ENCODE assay signal across 26 cellular contexts in the genomic region with DNA sequence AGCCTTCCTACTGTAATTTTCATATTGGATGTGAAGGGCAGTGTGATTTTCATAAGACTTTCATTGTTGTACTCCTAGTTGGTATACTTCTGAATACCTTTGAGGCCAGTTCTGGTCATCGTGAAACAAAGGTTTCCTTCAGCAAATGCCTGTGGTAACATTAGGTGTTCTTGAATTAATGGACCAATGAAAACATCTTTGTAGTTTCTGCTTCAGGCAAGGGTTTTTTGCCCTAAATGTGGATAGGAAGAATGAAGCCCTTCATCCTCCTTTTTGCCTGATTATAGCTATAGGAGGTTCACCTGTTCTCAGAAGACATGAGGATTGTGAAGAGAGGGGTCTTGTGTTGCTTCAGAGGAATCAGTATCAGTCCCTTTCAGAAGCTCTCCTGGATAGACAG.
A peak's percentile ranks its signal among the peaks of the same experiment; 100 is the strongest.
DNase-seq lines count a peak whose midpoint lies in the region; ATAC-seq and TF ChIP-seq lines count a peak whose summit lies in the region.
"Had no signal": no experiment of that assay in that cellular context is flagged by ENCODE, and none has a peak within 500 bp of the region (broad histone marks: within the 10 kb centered on the region; RNA-seq: fewer than 3 reads in every experiment).

No MANE protein-coding gene starts in this region.

- H3K27me3 Mint-ChIP-seq in MCF 10A (ENCODE audit: insufficient read depth, unreplicated experiment), result no peaks in the 10 kb centered on the region
- H3K27me3 Mint-ChIP-seq in central memory CD8-positive, alpha-beta T cell, result no peaks in the 10 kb centered on the region
- H3K27me3 Mint-ChIP-seq: CD4-positive, alpha-beta memory T cell; CD4-positive, CD25-positive, alpha-beta regulatory T cell; CD8-positive, alpha-beta memory T cell had no signal

- no peaks in the 10 kb centered on the region for H3K27me3 ChIP-seq in mammary epithelial cell (ENCODE audit: insufficient read depth, low read length)
- H3K27me3 ChIP-seq: BE2C, BLaER1 had no signal

- H4K20me1 ChIP-seq in mammary epithelial cell (ENCODE audit: insufficient read depth, low read length), result no peaks in the 10 kb centered on the region

- no peak overlapping the region for H3K27ac ChIP-seq in mammary epithelial cell (ENCODE audit: insufficient read depth, low read depth, low read length)
- H3K27ac ChIP-seq: BLaER1 had no signal

- no peak overlapping the region for H3K4me2 ChIP-seq in mammary epithelial cell (ENCODE audit: insufficient read depth, low read depth, low read length)
- H3K4me2 ChIP-seq: BLaER1 had no signal

- peaks cover 94% of the 10 kb centered on the region for H3K36me3 Mint-ChIP-seq in MCF 10A (ENCODE audit: insufficient read depth, unreplicated experiment)
- H3K36me3 Mint-ChIP-seq in central memory CD8-positive, alpha-beta T cell (ENCODE audit: insufficient read depth), result peaks cover 62% of the 10 kb centered on the region

- peaks cover 23% of the 10 kb centered on the region for H3K36me3 ChIP-seq in mammary epithelial cell (ENCODE audit: insufficient read depth, low read length)

- no peak overlapping the region for H3K4me3 ChIP-seq in mammary epithelial cell (replicated peaks in 1 of 3; ENCODE audit: insufficient read depth in 1 of 3, low read depth in 2 of 3, low read length in 3 of 3)
- H3K4me3 ChIP-seq: BLaER1, GM12878 had no signal

- CTCF ChIA-PET in mammary epithelial cell (lab: Charles Lee; ENCODE audit: low non-redundant PET), result no interaction called here
- CTCF ChIA-PET in MCF 10A (lab: Yijun Ruan, JAX), result no interaction called here

- no peaks in the 10 kb centered on the region for H3K4me1 Mint-ChIP-seq in MCF 10A (ENCODE audit: insufficient read depth, unreplicated experiment)
- peaks cover 20% of the 10 kb centered on the region for H3K4me1 Mint-ChIP-seq in central memory CD8-positive, alpha-beta T cell
- H3K4me1 Mint-ChIP-seq: CD14-positive monocyte had no signal

- no TSS peak for BruUV-seq in mammary epithelial cell (replicated peaks; lab: Mats Ljungman, UMichigan)
- no TSS peak for BruUV-seq in MCF 10A (replicated peaks; lab: Mats Ljungman, UMichigan)

- peaks cover 15% of the 10 kb centered on the region for H3K79me2 ChIP-seq in mammary epithelial cell (ENCODE audit: insufficient read depth, low read length)

- no peak overlapping the region for H2AFZ ChIP-seq in mammary epithelial cell (ENCODE audit: low read depth, low read length)

- H3K9ac ChIP-seq in mammary epithelial cell (ENCODE audit: insufficient read depth, low read length), result no peak overlapping the region
- H3K9ac ChIP-seq: BLaER1 had no signal

- ATAC-seq in central memory CD8-positive, alpha-beta T cell (replicated peaks; ENCODE audit: extremely low read depth, poor library complexity, severe bottlenecking), result no peak
- ATAC-seq in sciatic nerve, result no peak
- ATAC-seq: GM12878 had no signal

- intact Hi-C loops in mammary epithelial cell (cut with micrococcal nuclease) (no loop called here), MCF 10A (cut with micrococcal nuclease) (no loop called here), sciatic nerve (cut with DNase I) (no loop called here)

- H3K9me3 ChIP-seq in mammary epithelial cell (replicated peaks; ENCODE audit: insufficient read depth, low read length), result no peaks in the 10 kb centered on the region
- H3K9me3 ChIP-seq: BE2C, BLaER1 had no signal

- dilution Hi-C loops in mammary epithelial cell (cut with HindIII; ENCODE audit: low sequenced_read_pairs), result no loop called here

- H3K4me1 ChIP-seq in mammary epithelial cell (ENCODE audit: insufficient read depth, low read length), result no peaks in the 10 kb centered on the region
- H3K4me1 ChIP-seq: BE2C, BLaER1 had no signal

- DNase-seq in mammary epithelial cell, result peak; percentile 9
- no peak for DNase-seq in MCF 10A (ENCODE audit: unreplicated experiment)
- DNase-seq in SK-MEL-5 (ENCODE audit: low read depth, low spot score), result peak; percentile 21
- no peak for DNase-seq in central memory CD8-positive, alpha-beta T cell (ENCODE audit: low spot score in 2 of 2)
- DNase-seq in renal cortical epithelial cell (ENCODE audit: low read depth), result peak; percentile 8
- DNase-seq in sciatic nerve (ENCODE audit: low spot score), result no peak
- no peak for DNase-seq in GM19238 (ENCODE audit: insufficient read length, low spot score)
- no peak for DNase-seq in NK-92 treated with Interleukin-12 subunit alpha and Interleukin-12 subunit beta, amount 100 ng/mL, for 24 hours (lab: John Stamatoyannopoulos, UW)
- DNase-seq: 8988T; ACHN; BE2C; C1 segment of cervical spinal cord; CD4-positive, alpha-beta memory T cell; CD4-positive, CD25-positive, alpha-beta regulatory T cell; CD8-positive, alpha-beta memory T cell; COR-L47; DMS 273 treated with DMSO at 0.1 percent for 48 hours; DMS153; DMS53; DMS79; DND-41; EL; GDM1 had no signal

- H3K27ac Mint-ChIP-seq in MCF 10A (ENCODE audit: low read depth, unreplicated experiment), result no peak overlapping the region
- H3K27ac Mint-ChIP-seq in central memory CD8-positive, alpha-beta T cell (ENCODE audit: low read depth), result peak overlapping the region; percentile 21
- H3K27ac Mint-ChIP-seq: CD14-positive monocyte had no signal

- TF ChIP-seq CTCF in mammary epithelial cell (conservative IDR thresholded peaks at IDR 0.05 in 1 of 2, IDR thresholded peaks at IDR 0.05 in 1 of 2; ENCODE audit: extremely low read depth in 1 of 2, insufficient read depth in 1 of 2, low read depth in 1 of 2, low read length in 2 of 2), result no peak
- no peak for TF ChIP-seq CTCF in MCF 10A (IDR thresholded peaks at IDR 0.05; ENCODE audit: unreplicated experiment)

- WGBS in mammary epithelial cell (ENCODE audit: low coverage, missing lambda C conversion rate), result 6% methylated on average over 1 of the region's 1 CpG

- in situ Hi-C loops in mammary epithelial cell (cut with MboI; ENCODE audit: low sequenced_read_pairs in 2 of 2) (no loop called here), SK-MEL-5 (cut with HindIII; ENCODE audit: low pct_unique_long_range_greater_than_20kb, low sequenced_read_pairs) (no loop called here)

- POLR2A ChIA-PET in MCF 10A (lab: Yijun Ruan, JAX), result no interaction called here

- no peaks in the 10 kb centered on the region for H3K9me3 Mint-ChIP-seq in MCF 10A (ENCODE audit: unreplicated experiment)
- H3K9me3 Mint-ChIP-seq in central memory CD8-positive, alpha-beta T cell, result no peaks in the 10 kb centered on the region
- H3K9me3 Mint-ChIP-seq: CD14-positive monocyte; CD4-positive, alpha-beta memory T cell; CD8-positive, alpha-beta memory T cell had no signal

- H3K4me3 Mint-ChIP-seq in MCF 10A (ENCODE audit: unreplicated experiment), result no peak overlapping the region
- H3K4me3 Mint-ChIP-seq in central memory CD8-positive, alpha-beta T cell, result no peak overlapping the region
- H3K4me3 Mint-ChIP-seq: CD14-positive monocyte; CD4-positive, CD25-positive, alpha-beta regulatory T cell; CD8-positive, alpha-beta memory T cell had no signal

Comparison
In these comparisons a context has a peak if more than half of its experiments do, and no peak if none do; other contexts are left out.
1. DNase-seq: peak in mammary epithelial cell (single experiment), SK-MEL-5 (single experiment) and renal cortical epithelial cell (single experiment); none in MCF 10A (single experiment), central memory CD8-positive, alpha-beta T cell (0 of 2), sciatic nerve (single experiment), GM19238 (single experiment) and NK-92 treated with Interleukin-12 subunit alpha and Interleukin-12 subunit beta, amount 100 ng/mL, for 24 hours (single experiment).